Comparison of ENCODE assay signal across 31 cellular contexts in the genomic region with DNA sequence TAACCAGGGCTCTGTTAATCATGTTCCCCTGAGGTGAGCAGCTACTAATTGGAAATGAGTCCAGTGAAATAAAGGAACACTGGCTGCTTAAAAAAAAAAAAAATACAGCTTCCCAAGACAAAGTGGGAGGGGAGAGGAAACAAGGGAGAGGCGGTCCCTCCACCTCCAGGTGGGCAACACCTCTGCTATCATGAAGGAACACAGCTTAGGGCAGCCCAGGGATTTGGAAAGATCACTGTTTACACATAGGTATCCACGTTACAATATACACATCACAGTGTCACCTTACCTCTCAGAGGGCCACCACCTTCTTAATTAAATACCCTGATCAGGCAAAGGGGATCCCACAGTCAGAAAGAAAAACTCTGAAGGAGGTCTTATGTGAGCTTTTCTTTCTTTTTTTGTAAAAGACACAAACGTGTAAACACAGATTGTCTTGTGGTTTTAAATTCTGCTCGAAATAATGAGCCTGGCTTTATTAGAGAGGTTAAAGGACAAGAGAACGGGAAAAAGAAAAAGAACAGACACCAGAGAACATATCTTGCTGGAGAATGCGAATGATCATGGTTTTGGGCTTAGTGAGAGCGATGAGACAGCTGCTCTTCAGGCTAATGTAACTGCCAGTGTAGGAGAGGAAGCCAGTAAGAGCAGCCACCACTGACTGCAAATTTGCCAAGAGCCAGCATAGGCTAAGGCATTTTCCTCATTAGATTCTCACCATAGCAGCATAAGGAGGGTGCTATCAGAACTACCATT.
A peak's percentile ranks its signal among the peaks of the same experiment; 100 is the strongest.
DNase-seq lines count a peak whose midpoint lies in the region; ATAC-seq and TF ChIP-seq lines count a peak whose summit lies in the region.
"Had no signal": no experiment of that assay in that cellular context is flagged by ENCODE, and none has a peak within 500 bp of the region (broad histone marks: within the 10 kb centered on the region; RNA-seq: fewer than 3 reads in every experiment).

No MANE protein-coding gene starts in this region.

- H3K4me3 ChIP-seq in coronary artery = no peak overlapping the region
- H3K4me3 ChIP-seq: body of pancreas, heart left ventricle, SK-N-MC, smooth muscle cell, upper lobe of left lung had no signal

- no peak for ATAC-seq in GM21529 (IDR thresholded peaks at IDR 0.05; ENCODE audit: unreplicated experiment)
- ATAC-seq in HG03442 (IDR thresholded peaks at IDR 0.05; ENCODE audit: unreplicated experiment) = no peak
- ATAC-seq: activated CD8-positive, alpha-beta T cell treated with anti-CD3 and anti-CD28 coated beads, Interleukin-2, amount 10 ng/mL, durations not matched to agents 7 days and 5 days; body of pancreas; heart left ventricle; T-helper 17 cell had no signal

- no peak for TF ChIP-seq CTCF in coronary artery (IDR thresholded peaks at IDR 0.05)

- no peak overlapping the region for H3K27ac ChIP-seq in coronary artery
- H3K27ac ChIP-seq: 22Rv1, body of pancreas, epithelial cell of prostate, heart left ventricle, KMS-11, SK-N-MC, upper lobe of left lung had no signal

- DNase-seq in DMS153 (lab: John Stamatoyannopoulos, UW) = peak; percentile 56
- DNase-seq in DMS153 treated with DMSO at 0.1 percent for 48 hours (lab: John Stamatoyannopoulos, UW; ENCODE audit: unreplicated experiment) = no peak
- peak; percentile 66 for DNase-seq in NCI-H146 treated with DMSO at 0.1 percent for 48 hours (lab: John Stamatoyannopoulos, UW; ENCODE audit: unreplicated experiment)
- peak; percentile 91 for DNase-seq in NCI-H748 (lab: John Stamatoyannopoulos, UW; ENCODE audit: unreplicated experiment)
- DNase-seq in myocyte (ENCODE audit: low read depth) = peak; percentile 28
- no peak for DNase-seq in coronary artery (ENCODE audit: low spot score)
- DNase-seq: activated CD4-positive, alpha-beta T cell treated with anti-CD3 and anti-CD28 coated beads for 1 hour; activated CD8-positive, alpha-beta T cell treated with anti-CD3 and anti-CD28 coated beads, Interleukin-2, amount 10 ng/mL, durations not matched to agents 7 days and 5 days; activated T-cell treated with anti-CD3 and anti-CD28 coated beads, Interleukin-2, amount 50 U/mL, for 1 hour; body of pancreas; CD8-positive, alpha-beta memory T cell; cerebellar nuclear complex; DMS79 treated with DMSO at 0.1 percent for 48 hours; H7; heart left ventricle; kidney glomerular epithelial cell; mammary epithelial cell; NCI-H2227 treated with DMSO at 0.1 percent for 48 hours; occipital lobe; RPMI8226; stimulated activated CD4-positive, alpha-beta T cell treated with anti-CD3 and anti-CD28 coated beads, Interleukin-2, amount 100 ng/mL, for 24 hours; substantia nigra; T-helper 17 cell; upper lobe of left lung had no signal

Comparison
In these comparisons a context has a peak if more than half of its experiments do, and no peak if none do; other contexts are left out.
1. DNase-seq: peak in DMS153 (single experiment), NCI-H146 treated with DMSO at 0.1 percent for 48 hours (single experiment), NCI-H748 (single experiment) and myocyte (single experiment); none in DMS153 treated with DMSO at 0.1 percent for 48 hours (single experiment) and coronary artery (single experiment).